Comparison of ENCODE assay signal across 28 cellular contexts in the genomic region with DNA sequence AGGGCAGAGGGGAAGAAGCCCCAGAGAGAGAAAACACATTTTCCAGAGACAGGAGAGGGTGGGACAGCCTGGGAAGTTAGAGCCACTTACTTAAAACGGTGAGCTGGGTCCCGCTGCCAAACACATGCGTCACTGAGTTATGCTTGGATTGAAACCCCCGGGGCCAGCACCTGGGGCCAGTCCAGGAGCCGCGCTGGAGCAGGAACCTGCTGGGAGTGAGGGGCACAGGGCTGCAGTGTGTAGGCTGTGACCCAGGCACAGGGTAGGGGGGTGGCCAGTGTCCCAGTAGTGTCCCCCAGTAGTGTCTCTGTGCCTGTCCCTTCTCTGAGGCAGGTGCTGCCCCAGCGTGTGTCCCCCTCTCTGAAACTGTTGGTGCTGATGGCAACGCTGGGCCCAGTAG. TPM values are rescaled to one million over a fixed set of nuclear protein-coding genes. Genes with fewer than 3 reads are reported as not detected.
"Had no signal": no experiment of that assay in that cellular context is flagged by ENCODE, and none has a peak within 500 bp of the region (broad histone marks: within the 10 kb centered on the region; RNA-seq: fewer than 3 reads in every experiment).

No MANE protein-coding gene starts in this region.

- H3K4me1 ChIP-seq: ascending aorta, heart right ventricle, thyroid gland had no signal

- H3K27me3 ChIP-seq: ascending aorta, brain microvascular endothelial cell, thyroid gland had no signal

- DNase-seq: activated B cell treated with CpG ODN at 0.5 μM for 24 hours; activated CD4-positive, alpha-beta T cell treated with anti-CD3 and anti-CD28 coated beads for 36 hours; activated CD4-positive, alpha-beta T cell treated with anti-CD3 and anti-CD28 coated beads, Interleukin-2, amount 50 U/mL, for 4 hours; activated CD8-positive, alpha-beta memory T cell treated with anti-CD3 and anti-CD28 coated beads for 24 hours; activated CD8-positive, alpha-beta memory T cell treated with anti-CD3 and anti-CD28 coated beads, Interleukin-2, amount 50 U/mL, for 4 hours; activated naive CD4-positive, alpha-beta T cell treated with anti-CD3 and anti-CD28 coated beads, Interleukin-2, amount 10 ng/mL, durations not matched to agents 7 days and 5 days; activated T-cell treated with anti-CD3 and anti-CD28 coated beads, Interleukin-2, amount 50 U/mL, for 24 hours; brain microvascular endothelial cell; heart right ventricle; islet precursor cell; naive thymus-derived CD4-positive, alpha-beta T cell; stimulated activated CD4-positive, alpha-beta T cell treated with anti-CD3 and anti-CD28 coated beads, Interleukin-2, amount 100 ng/mL, for 48 hours; stimulated activated CD8-positive, alpha-beta memory T cell treated with anti-CD3 and anti-CD28 coated beads, Interleukin-4, amount 100 ng/mL, for 48 hours; stimulated activated naive CD4-positive, alpha-beta T cell; SW 1271; T-helper 17 cell; thyroid gland had no signal

- H3K27ac ChIP-seq: ascending aorta, brain microvascular endothelial cell, coronary artery, epithelial cell of prostate, heart right ventricle, thyroid gland had no signal

- ATAC-seq: activated CD4-positive, alpha-beta T cell treated with anti-CD3 and anti-CD28 coated beads for 36 hours; naive thymus-derived CD4-positive, alpha-beta T cell; sciatic nerve; T-helper 17 cell had no signal

- H3K4me2 ChIP-seq: smooth muscle cell had no signal

- H3K4me3 ChIP-seq: ascending aorta, coronary artery, heart right ventricle, smooth muscle cell, thyroid gland had no signal

- H3K36me3 ChIP-seq: ascending aorta, brain microvascular endothelial cell, heart right ventricle, thyroid gland had no signal

- H3K9me3 ChIP-seq: ascending aorta, heart right ventricle, thyroid gland had no signal

RNA-seq across cellular contexts. Expression of gene IGLL1, which starts 5.2 kb away (rescaled TPM):
- total RNA-seq: activated B cell treated with CpG ODN at 0.5 μM for 24 hours; activated CD4-positive, alpha-beta T cell treated with anti-CD3 and anti-CD28 coated beads for 36 hours; ascending aorta; fibroblast of villous mesenchyme; heart right ventricle; lung microvascular endothelial cell; neural crest cell; omental fat pad; renal cortical epithelial cell; sciatic nerve; smooth muscle cell; subcutaneous adipose tissue; T-helper 17 cell; thyroid gland had no signal
- polyA plus RNA-seq: heart right ventricle; naive thymus-derived CD4-positive, alpha-beta T cell; smooth muscle cell had no signal

RNA-seq across cellular contexts. Expression of gene DRICH1, which starts 57.2 kb away (rescaled TPM):
- total RNA-seq: ascending aorta, heart right ventricle, lung microvascular endothelial cell, neural crest cell, smooth muscle cell had no signal
- polyA plus RNA-seq: naive thymus-derived CD4-positive, alpha-beta T cell; smooth muscle cell had no signal
